11 cellular contexts compared by ENCODE assay signal in genomic region chr11:131504199-131504949, GRCh38.
DNase-seq lines count a peak whose midpoint lies in the region; ATAC-seq, FAIRE-seq and TF ChIP-seq lines count a peak whose summit lies in the region.
"Had no signal": no experiment of that assay in that cellular context is flagged by ENCODE, and none has a peak within 500 bp of the region (broad histone marks: within the 10 kb centered on the region; RNA-seq: fewer than 3 reads in every experiment).

No MANE protein-coding gene starts in this region.

- no peak overlapping the region for H2BK5ac ChIP-seq in H9 (ENCODE audit: insufficient read length, low read length)

- BruUV-seq in MCF 10A (replicated peaks; lab: Mats Ljungman, UMichigan): no TSS peak

- H3K27me3 ChIP-seq in H9 (ENCODE audit: insufficient read depth, low read length): no peaks in the 10 kb centered on the region
- H3K27me3 ChIP-seq in OCI-LY1 (ENCODE audit: insufficient read depth, low read length): no peaks in the 10 kb centered on the region
- no peaks in the 10 kb centered on the region for H3K27me3 ChIP-seq in pancreas
- H3K27me3 ChIP-seq in BE2C: no peaks in the 10 kb centered on the region
- H3K27me3 ChIP-seq: sigmoid colon had no signal

- H2AFZ ChIP-seq in H9 (ENCODE audit: low read length): no peak overlapping the region
- H2AFZ ChIP-seq in OCI-LY1 (ENCODE audit: low read length): no peak overlapping the region

- no peak overlapping the region for H2BK120ac ChIP-seq in H9 (ENCODE audit: low read depth, low read length, poor library complexity, severe bottlenecking)

- H3K56ac ChIP-seq in H9 (ENCODE audit: insufficient read length, low read depth, low read length): no peak overlapping the region

- no peaks in the 10 kb centered on the region for H3F3A ChIP-seq in OCI-LY1 (ENCODE audit: insufficient read depth, low read length)

- H3K18ac ChIP-seq in H9 (ENCODE audit: insufficient read length, low read depth, low read length): peak overlapping the region; percentile 30

- FAIRE-seq in frontal cortex (lab: Jason Lieb, UNC) (no peak), pancreas (lab: Jason Lieb, UNC) (no peak)

- H3K4me1 Mint-ChIP-seq in H9 (peaks cover 11 to 12% of the 10 kb centered on the region in 2 experiments), MCF 10A (ENCODE audit: insufficient read depth, unreplicated experiment) (no peaks in the 10 kb centered on the region)

- H3K9ac ChIP-seq in H9 (ENCODE audit: extremely low read depth, insufficient read length, low read length): no peak overlapping the region
- no peak overlapping the region for H3K9ac ChIP-seq in OCI-LY1 (ENCODE audit: low read length)

- no peak overlapping the region for H2BK15ac ChIP-seq in H9 (ENCODE audit: low read depth, low read length)

- POLR2A ChIA-PET in MCF 10A (lab: Yijun Ruan, JAX): no interaction called here

- TF ChIP-seq CTCF in H9 (conservative IDR thresholded peaks at IDR 0.05) (peak; percentile 72), OCI-LY1 (IDR thresholded peaks at IDR 0.05; ENCODE audit: low read length) (peak; percentile 19; the same call in 1 of the 2 replicates), pancreas (IDR thresholded peaks at IDR 0.05) (peak in 2 of 4 donors; percentile 12 to 18), MCF 10A (IDR thresholded peaks at IDR 0.05; ENCODE audit: unreplicated experiment) (no peak), BE2C (IDR thresholded peaks at IDR 0.05; ENCODE audit: low read depth, low read length) (no peak)

- H3K27me3 Mint-ChIP-seq in H9 (ENCODE audit: low read depth) (no peaks in the 10 kb centered on the region; the same call in none of the 2 replicates), MCF 10A (ENCODE audit: insufficient read depth, unreplicated experiment) (no peaks in the 10 kb centered on the region)

- no peaks in the 10 kb centered on the region for H3K36me3 ChIP-seq in OCI-LY1 (ENCODE audit: insufficient read depth, low read length)
- H3K36me3 ChIP-seq in pancreas: no peaks in the 10 kb centered on the region
- no peaks in the 10 kb centered on the region for H3K36me3 ChIP-seq in BE2C
- H3K36me3 ChIP-seq: sigmoid colon had no signal

- H3K14ac ChIP-seq in H9 (ENCODE audit: insufficient read depth, low read length): no peak overlapping the region

- no peak overlapping the region for H4K8ac ChIP-seq in H9 (replicated peaks; ENCODE audit: insufficient read length, low read depth, low read length)

- no peak overlapping the region for H3K4ac ChIP-seq in H9 (ENCODE audit: low read depth, low read length)

- H3K27ac ChIP-seq in H9 (ENCODE audit: insufficient read length, low read depth, low read length) (no peak overlapping the region), OCI-LY1 (ENCODE audit: low read depth, low read length, poor library complexity, severe bottlenecking) (no peak overlapping the region), pancreas (no peak overlapping the region)
- H3K27ac ChIP-seq: sigmoid colon had no signal

- CTCF ChIA-PET in MCF 10A (lab: Yijun Ruan, JAX): no interaction called here

- ATAC-seq in pancreas: peak in 3 of 4 donors; percentile 75 to 96 (median 84)

- intact Hi-C loops in pancreas (cut with DNase I): loop anchor here in 1 of 3 donors (5.0 kb wide), 1 partner anchor 92 kb away; no protein-coding TSS in a partner anchor
- intact Hi-C loops in MCF 10A (cut with micrococcal nuclease): no loop called here

- H2BK20ac ChIP-seq in H9 (ENCODE audit: low read depth, low read length, poor library complexity, severe bottlenecking): no peak overlapping the region

- peak overlapping the region in 2 of 3 experiments; percentile 49 to 97; a peak in 4 of 7 replicates for H3K27ac Mint-ChIP-seq in H9
- H3K27ac Mint-ChIP-seq in MCF 10A (ENCODE audit: low read depth, unreplicated experiment): no peak overlapping the region

- H3K9me2 ChIP-seq in OCI-LY1 (ENCODE audit: low read depth, low read length): no peaks in the 10 kb centered on the region

- no peaks in the 10 kb centered on the region for H3K9me3 ChIP-seq in H9 (ENCODE audit: control insufficient read depth, low read depth, low read length)
- H3K9me3 ChIP-seq in OCI-LY1 (ENCODE audit: low read length): no peaks in the 10 kb centered on the region
- no peaks in the 10 kb centered on the region for H3K9me3 ChIP-seq in pancreas
- H3K9me3 ChIP-seq in BE2C: no peaks in the 10 kb centered on the region; the same call in 1 of the 2 replicates
- H3K9me3 ChIP-seq: sigmoid colon had no signal

- H3T11ph ChIP-seq in H9 (ENCODE audit: low read length): no peak overlapping the region

- H3K4me3 ChIP-seq in OCI-LY1 (ENCODE audit: low read depth, low read length, poor library complexity, severe bottlenecking): no peak overlapping the region
- no peak overlapping the region for H3K4me3 ChIP-seq in pancreas
- H3K4me3 ChIP-seq in BE2C (ENCODE audit: low read depth, low read length): no peak overlapping the region
- H3K4me3 ChIP-seq: sigmoid colon had no signal

- no peak overlapping the region for H4K5ac ChIP-seq in H9 (ENCODE audit: insufficient read length, low read depth, low read length)

- no peaks in the 10 kb centered on the region for H3K79me1 ChIP-seq in H9 (ENCODE audit: insufficient read depth, low read depth, low read length, poor library complexity, severe bottlenecking)

- no peaks in the 10 kb centered on the region for H3K9me3 Mint-ChIP-seq in H9
- H3K9me3 Mint-ChIP-seq in MCF 10A (ENCODE audit: unreplicated experiment): peaks cover 27% of the 10 kb centered on the region

- no peaks in the 10 kb centered on the region for H4K20me1 ChIP-seq in H9 (ENCODE audit: control insufficient read depth, insufficient read depth, insufficient read length)
- H4K20me1 ChIP-seq in OCI-LY1 (ENCODE audit: insufficient read depth, low read length): no peaks in the 10 kb centered on the region

- WGBS in H9 (ENCODE audit: extremely low coverage, insufficient read length, low lambda C conversion rate): no CpG with 5 or more reads among the region's 15 CpGs
- 30 to 34% methylated on average over 15 of the region's 15 CpGs for WGBS in pancreas, 2 donors

- H3K4me1 ChIP-seq in H9 (ENCODE audit: insufficient read depth, low read length) (no peaks in the 10 kb centered on the region), OCI-LY1 (ENCODE audit: insufficient read depth, low read length, severe bottlenecking) (no peaks in the 10 kb centered on the region), pancreas (no peaks in the 10 kb centered on the region), BE2C (no peaks in the 10 kb centered on the region)

- DNase-seq in H9: peak; percentile 82
- DNase-seq in frontal cortex (ENCODE audit: low spot score in 2 of 2): peak; percentile 27 to 54
- peak in 2 of 6 donors; percentile 26 to 55 for DNase-seq in pancreas
- no peak for DNase-seq in stimulated activated naive CD4-positive, alpha-beta T cell treated with Interleukin-2 at 50 U/mL for 16 hours (lab: John Stamatoyannopoulos, UW)
- DNase-seq in MCF 10A (ENCODE audit: unreplicated experiment): no peak
- DNase-seq in BE2C: no peak
- DNase-seq in activated CD4-positive, alpha-beta T cell treated with anti-CD3 and anti-CD28 coated beads, Interleukin-2, amount 50 U/mL, for 48 hours: no peak
- DNase-seq: activated CD4-positive, alpha-beta T cell treated with anti-CD3 and anti-CD28 coated beads for 1 hour; NCI-H510A treated with DMSO at 0.1 percent for 48 hours; sigmoid colon had no signal

- no peak overlapping the region for H3K4me3 Mint-ChIP-seq in H9
- no peak overlapping the region for H3K4me3 Mint-ChIP-seq in MCF 10A (ENCODE audit: unreplicated experiment)

- H3K4me2 ChIP-seq in H9 (ENCODE audit: insufficient read depth, insufficient read length, low read length): no peak overlapping the region
- no peak overlapping the region for H3K4me2 ChIP-seq in OCI-LY1 (ENCODE audit: low read length)

- no peak overlapping the region for H2AK5ac ChIP-seq in H9 (ENCODE audit: insufficient read length, low read length)

- no peak overlapping the region for H2BK12ac ChIP-seq in H9 (ENCODE audit: insufficient read length, low read depth, low read length)

- H3K36me3 Mint-ChIP-seq in H9 (ENCODE audit: insufficient read depth in 1 of 3, low read depth in 3 of 3): no peaks in the 10 kb centered on the region
- no peaks in the 10 kb centered on the region for H3K36me3 Mint-ChIP-seq in MCF 10A (ENCODE audit: insufficient read depth, unreplicated experiment)

- H3K23me2 ChIP-seq in H9 (ENCODE audit: insufficient read length, low read depth, low read length, poor library complexity, severe bottlenecking): no peaks in the 10 kb centered on the region

- H3K79me2 ChIP-seq in H9 (ENCODE audit: insufficient read depth, low read length) (no peaks in the 10 kb centered on the region), OCI-LY1 (ENCODE audit: insufficient read depth, low read length) (no peaks in the 10 kb centered on the region)

- peak overlapping the region; percentile 36 for H4K91ac ChIP-seq in H9 (ENCODE audit: insufficient read length, low read depth, low read length)

- H3K23ac ChIP-seq in H9 (ENCODE audit: insufficient read length, low read depth, low read length): no peak overlapping the region

Comparison
In these comparisons a context has a peak if more than half of its experiments do, and no peak if none do; other contexts are left out.
1. DNase-seq: peak in H9 (single experiment) and frontal cortex (2 of 2); none in stimulated activated naive CD4-positive, alpha-beta T cell treated with Interleukin-2 at 50 U/mL for 16 hours (single experiment), MCF 10A (single experiment), BE2C (single experiment) and activated CD4-positive, alpha-beta T cell treated with anti-CD3 and anti-CD28 coated beads, Interleukin-2, amount 50 U/mL, for 48 hours (0 of 2).
2. CTCF ChIP-seq: peak in H9 (single experiment) and OCI-LY1 (single experiment); none in MCF 10A (single experiment) and BE2C (single experiment).